ENCODE assay signal across 1 cellular context in genomic region chr16:29148867-29149272, GRCh38.
TF ChIP-seq lines count a peak whose summit lies in the region.

No MANE protein-coding gene starts in this region.

TF ChIP-seq in liver, 16 proteins besides CTCF, POLR2A, EP300 and RAD21 (continued from another document):
- no peak for TF ChIP-seq REST (IDR thresholded peaks at IDR 0.05)
